In the genomic region with DNA sequence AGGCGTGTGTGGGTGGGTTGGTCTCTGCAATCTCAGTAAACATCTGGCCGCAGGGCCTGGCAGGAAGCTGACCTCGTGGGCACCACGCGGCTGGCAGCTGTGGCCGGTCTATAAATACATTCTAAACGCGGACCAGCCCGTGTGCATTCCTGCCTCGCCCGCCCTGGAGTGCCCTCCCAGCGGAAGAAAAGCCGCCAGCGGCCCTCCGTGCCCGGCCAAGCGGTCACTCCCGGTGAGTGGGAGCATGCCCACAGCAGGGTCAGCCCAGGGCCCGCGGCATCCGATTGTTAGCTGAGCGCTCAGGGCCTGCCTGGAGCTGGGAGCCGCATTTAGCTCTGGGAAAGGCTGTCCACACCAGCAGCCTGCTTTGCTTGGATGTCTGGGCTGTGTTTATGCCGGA, we compare ENCODE assay signal across 17 cellular contexts. TPM values are rescaled to one million over a fixed set of nuclear protein-coding genes. Genes with fewer than 3 reads are reported as not detected.
DNase-seq lines count a peak whose midpoint lies in the region; ATAC-seq and TF ChIP-seq lines count a peak whose summit lies in the region.
"Had no signal": no experiment of that assay in that cellular context is flagged by ENCODE, and none has a peak within 500 bp of the region (broad histone marks: within the 10 kb centered on the region; RNA-seq: fewer than 3 reads in every experiment).

No MANE protein-coding gene starts in this region.

- WGBS in thyroid gland, 2 donors: 52 to 54% methylated on average over 20 to 22 of the region's 24 CpGs

- H3K36me3 ChIP-seq in thyroid gland: no peaks in the 10 kb centered on the region
- H3K36me3 ChIP-seq: ovary had no signal

- DNase-seq in LHCN-M2 (ENCODE audit: low read depth): peak; percentile 66
- peak; percentile 81 for DNase-seq in epidermal melanocyte (ENCODE audit: insufficient read length, low spot score)
- peak; percentile 59 for DNase-seq in medulla oblongata (ENCODE audit: extremely low spot score)
- DNase-seq in thyroid gland: peak; percentile 16 to 17
- DNase-seq in SHP77 treated with DMSO at 0.1 percent for 48 hours (lab: John Stamatoyannopoulos, UW): no peak
- DNase-seq: activated CD4-positive, alpha-beta T cell treated with anti-CD3 and anti-CD28 coated beads, Interleukin-2, amount 50 U/mL, for 4 hours; activated naive CD8-positive, alpha-beta T cell treated with anti-CD3 and anti-CD28 coated beads, Interleukin-2, amount 10 ng/mL, durations not matched to agents 7 days and 5 days; activated T-cell treated with anti-CD3 and anti-CD28 coated beads, Interleukin-2, amount 50 U/mL, for 24 hours; CD4-positive, CD25-positive, alpha-beta regulatory T cell; foreskin keratinocyte; Kasumi-1; NCI-H1694 treated with DMSO at 0.1 percent for 48 hours; NCI-H446; ovary; SK-N-SH had no signal

- intact Hi-C loops in thyroid gland (cut with DNase I): no loop called here

- TF ChIP-seq POLR2A in thyroid gland (IDR thresholded peaks at IDR 0.05): no peak

- no peaks in the 10 kb centered on the region for H3K9me3 ChIP-seq in thyroid gland
- H3K9me3 ChIP-seq: ovary, SK-N-SH had no signal

- peaks cover 3 to 7% of the 10 kb centered on the region in 2 donors for H3K4me1 ChIP-seq in thyroid gland
- H3K4me1 ChIP-seq: foreskin keratinocyte had no signal

- H3K27me3 ChIP-seq in thyroid gland: no peaks in the 10 kb centered on the region
- H3K27me3 ChIP-seq: ovary had no signal

- H3K4me3 ChIP-seq in thyroid gland (replicated peaks in 1 of 3): no peak overlapping the region
- H3K4me3 ChIP-seq: ovary had no signal

- no peak for TF ChIP-seq CTCF in thyroid gland (IDR thresholded peaks at IDR 0.05)

- ATAC-seq in HG03521 (IDR thresholded peaks at IDR 0.05; ENCODE audit: unreplicated experiment) (no peak), GM21717 (IDR thresholded peaks at IDR 0.05; ENCODE audit: unreplicated experiment) (no peak)
- ATAC-seq: foreskin keratinocyte had no signal

- H3K27ac ChIP-seq in thyroid gland: no peak overlapping the region
- H3K27ac ChIP-seq: foreskin keratinocyte, ovary had no signal

RNA-seq across cellular contexts. Expression of gene ZNF469, which starts 10.3 kb away (rescaled TPM):
- total RNA-seq in LHCN-M2 (2014; rRNA removed) (0.38 and 0.46 TPM in 2 replicates), thyroid gland (under 1 TPM; 0.22 to 0.96 (median 0.32) TPM)
- 4.2 TPM for polyA plus RNA-seq in LHCN-M2 (2012)
